ENCODE assay signal across 12 cellular contexts in genomic region chr10:58157076-58157766, GRCh38.
A peak's percentile ranks its signal among the peaks of the same experiment; 100 is the strongest.
DNase-seq lines count a peak whose midpoint lies in the region; ATAC-seq, FAIRE-seq and TF ChIP-seq lines count a peak whose summit lies in the region.
"Had no signal": no experiment of that assay in that cellular context is flagged by ENCODE, and none has a peak within 500 bp of the region (broad histone marks: within the 10 kb centered on the region; RNA-seq: fewer than 3 reads in every experiment).

No MANE protein-coding gene starts in this region.

- peak overlapping the region; percentile 38 for H3K27ac ChIP-seq in RWPE2 (ENCODE audit: poor library complexity, severe bottlenecking)
- H3K27ac ChIP-seq in small intestine (ENCODE audit: low read depth in 1 of 2, low read length in 1 of 2), result no peak overlapping the region
- H3K27ac ChIP-seq: heart right ventricle had no signal

- POLR2A ChIA-PET in AG04449 (lab: Yijun Ruan, JAX), result no interaction called here

- H3K36me3 Mint-ChIP-seq in HFFc6 (ENCODE audit: low read depth), result no peaks in the 10 kb centered on the region
- no peaks in the 10 kb centered on the region for H3K36me3 Mint-ChIP-seq in progenitor cell of endocrine pancreas (ENCODE audit: insufficient read depth)
- H3K36me3 Mint-ChIP-seq: activated naive CD4-positive, alpha-beta T cell treated with anti-CD3 and anti-CD28 coated beads, Interleukin-2, amount 10 ng/mL, durations not matched to agents 7 days and 5 days; WTC11 had no signal

- H3K36me3 ChIP-seq in RWPE2 (ENCODE audit: low read depth), result no peaks in the 10 kb centered on the region
- no peaks in the 10 kb centered on the region for H3K36me3 ChIP-seq in small intestine (ENCODE audit: control insufficient read depth in 2 of 2, insufficient read depth in 2 of 2, low read length in 2 of 2)
- H3K36me3 ChIP-seq: heart right ventricle had no signal

- H3K9me3 Mint-ChIP-seq in HFFc6 (no peaks in the 10 kb centered on the region), progenitor cell of endocrine pancreas (ENCODE audit: low read depth) (no peaks in the 10 kb centered on the region)
- H3K9me3 Mint-ChIP-seq: activated naive CD4-positive, alpha-beta T cell treated with anti-CD3 and anti-CD28 coated beads, Interleukin-2, amount 10 ng/mL, durations not matched to agents 7 days and 5 days; WTC11 had no signal

- 64 to 68% (median 66%) methylated on average over 7 of the region's 7 CpGs for WGBS in small intestine, 3 donors

- H3K27me3 Mint-ChIP-seq in HFFc6 (ENCODE audit: insufficient read depth) (peaks cover 40% of the 10 kb centered on the region), progenitor cell of endocrine pancreas (no peaks in the 10 kb centered on the region)

- CTCF ChIA-PET in AG04449 (lab: Yijun Ruan, JAX), result interaction anchor here (0.9 to 1.5 kb wide), 2 partner anchors 20 to 135 kb away, joined by 4 to 6 read pairs; no protein-coding TSS in a partner anchor

- H3K27me3 ChIP-seq in RWPE2 (ENCODE audit: insufficient read depth, poor library complexity, severe bottlenecking) (no peaks in the 10 kb centered on the region), small intestine (ENCODE audit: control insufficient read depth in 2 of 2, insufficient read depth in 2 of 2, low read length in 2 of 2) (no peaks in the 10 kb centered on the region)

- peaks cover 10% of the 10 kb centered on the region for H3K4me1 ChIP-seq in RWPE2 (ENCODE audit: insufficient read depth, poor library complexity, severe bottlenecking)
- H3K4me1 ChIP-seq in small intestine (ENCODE audit: control insufficient read depth in 2 of 2, insufficient read depth in 1 of 2, low read depth in 1 of 2, low read length in 1 of 2), result no peaks in the 10 kb centered on the region

- H3K4me3 ChIP-seq in AG04449 (ENCODE audit: low read depth, low read length) (no peak overlapping the region), RWPE2 (ENCODE audit: severe bottlenecking) (no peak overlapping the region), fibroblast of pulmonary artery (replicated peaks; ENCODE audit: low read depth, low read length) (no peak overlapping the region), small intestine (ENCODE audit: low read depth in 1 of 2, low read length in 2 of 2) (no peak overlapping the region)
- H3K4me3 ChIP-seq: heart right ventricle had no signal

- no peak overlapping the region for H3K27ac Mint-ChIP-seq in HFFc6
- H3K27ac Mint-ChIP-seq in progenitor cell of endocrine pancreas, result no peak overlapping the region
- H3K27ac Mint-ChIP-seq: activated naive CD4-positive, alpha-beta T cell treated with anti-CD3 and anti-CD28 coated beads, Interleukin-2, amount 10 ng/mL, durations not matched to agents 7 days and 5 days; WTC11 had no signal

- DNase-seq in AG04449 (ENCODE audit: low read depth, low spot score) (peak; percentile 72), HFFc6 (peak; percentile 92), RWPE2 (ENCODE audit: low spot score) (peak; percentile 85), fibroblast of pulmonary artery (ENCODE audit: low read depth) (peak; percentile 100), small intestine (no peak), progenitor cell of endocrine pancreas (ENCODE audit: low spot score, unreplicated experiment) (no peak)
- no peak for DNase-seq in activated effector memory CD4-positive, alpha-beta T cell treated with anti-CD3 and anti-CD28 coated beads, Interleukin-2, amount 50 U/mL, for 16 hours
- DNase-seq: activated naive CD4-positive, alpha-beta T cell treated with anti-CD3 and anti-CD28 coated beads, Interleukin-2, amount 10 ng/mL, durations not matched to agents 7 days and 5 days; DMS79 treated with DMSO at 0.1 percent for 48 hours; heart right ventricle had no signal

- no peak for TF ChIP-seq CTCF in AG04449 (IDR thresholded peaks at IDR 0.05; ENCODE audit: insufficient read depth, low read length, missing control alignments)
- TF ChIP-seq CTCF in HFFc6 (IDR thresholded peaks at IDR 0.05), result no peak
- no peak for TF ChIP-seq CTCF in RWPE2 (IDR thresholded peaks at IDR 0.05; ENCODE audit: poor library complexity, severe bottlenecking)
- no peak for TF ChIP-seq CTCF in fibroblast of pulmonary artery (IDR thresholded peaks at IDR 0.05; ENCODE audit: low read length, missing control alignments)
- no peak for TF ChIP-seq CTCF in progenitor cell of endocrine pancreas (IDR thresholded peaks at IDR 0.05; ENCODE audit: unreplicated experiment)

- no peak overlapping the region for H3K4me3 Mint-ChIP-seq in HFFc6
- H3K4me3 Mint-ChIP-seq in progenitor cell of endocrine pancreas (ENCODE audit: low read depth), result no peak overlapping the region
- H3K4me3 Mint-ChIP-seq: activated naive CD4-positive, alpha-beta T cell treated with anti-CD3 and anti-CD28 coated beads, Interleukin-2, amount 10 ng/mL, durations not matched to agents 7 days and 5 days; WTC11 had no signal

- H3K9me3 ChIP-seq in RWPE2 (ENCODE audit: severe bottlenecking), result no peaks in the 10 kb centered on the region
- H3K9me3 ChIP-seq in small intestine (ENCODE audit: control insufficient read depth, low read depth), result no peaks in the 10 kb centered on the region
- H3K9me3 ChIP-seq: heart right ventricle had no signal

- FAIRE-seq in small intestine (lab: Jason Lieb, UNC), result no peak

- H3K4me1 Mint-ChIP-seq in HFFc6 (ENCODE audit: low read depth) (peaks cover 31% of the 10 kb centered on the region), progenitor cell of endocrine pancreas (ENCODE audit: low read depth) (no peaks in the 10 kb centered on the region)
- H3K4me1 Mint-ChIP-seq: activated naive CD4-positive, alpha-beta T cell treated with anti-CD3 and anti-CD28 coated beads, Interleukin-2, amount 10 ng/mL, durations not matched to agents 7 days and 5 days had no signal

- ATAC-seq in RWPE2 (ENCODE audit: low read depth) (peak; percentile 98), HG03520 (IDR thresholded peaks at IDR 0.05; ENCODE audit: unreplicated experiment) (no peak)
- ATAC-seq: heart right ventricle, WTC11 had no signal

Comparison
In these comparisons a context has a peak if more than half of its experiments do, and no peak if none do; other contexts are left out.
1. DNase-seq: peak in AG04449 (single experiment), HFFc6 (single experiment), RWPE2 (single experiment) and fibroblast of pulmonary artery (single experiment); none in small intestine (single experiment), activated effector memory CD4-positive, alpha-beta T cell treated with anti-CD3 and anti-CD28 coated beads, Interleukin-2, amount 50 U/mL, for 16 hours (single experiment) and progenitor cell of endocrine pancreas (single experiment).